In the genomic region with DNA sequence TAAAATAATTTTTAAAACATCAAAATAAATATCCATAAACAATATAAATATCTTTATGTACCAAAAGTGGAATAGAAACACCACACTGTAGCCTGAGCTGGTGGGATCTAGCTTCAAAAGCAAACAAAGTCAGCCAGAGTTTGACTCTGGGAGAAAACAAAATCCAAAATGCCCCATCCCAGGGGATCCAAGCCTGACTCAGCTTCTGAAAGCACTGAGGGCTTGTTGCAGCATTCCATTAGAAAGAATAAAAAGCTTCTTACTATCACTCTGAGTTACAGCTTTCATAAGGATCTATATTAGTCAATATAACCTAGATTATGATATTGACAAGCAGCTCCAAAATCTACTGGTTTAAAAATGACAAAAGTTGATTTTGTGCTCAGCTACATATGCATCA, we compare ENCODE assay signal across 15 cellular contexts.
"Had no signal": no experiment of that assay in that cellular context is flagged by ENCODE, and none has a peak within 500 bp of the region (broad histone marks: within the 10 kb centered on the region; RNA-seq: fewer than 3 reads in every experiment).

No MANE protein-coding gene starts in this region.

- H3K9me3 ChIP-seq: heart right ventricle, testis, upper lobe of left lung had no signal

- ATAC-seq: activated CD4-positive, alpha-beta T cell treated with anti-CD3 and anti-CD28 coated beads for 36 hours; heart right ventricle; stimulated activated naive CD8-positive, alpha-beta T cell treated with anti-CD3 and anti-CD28 coated beads, Interleukin-15, amount 100 ng/mL, for 72 hours; T-helper 17 cell had no signal

- DNase-seq: activated CD4-positive, alpha-beta memory T cell treated with anti-CD3 and anti-CD28 coated beads for 36 hours; activated CD4-positive, alpha-beta T cell treated with anti-CD3 and anti-CD28 coated beads for 36 hours; activated T-cell treated with anti-CD3 and anti-CD28 coated beads for 4 hours; amniotic stem cell; endodermal cell; heart right ventricle; nucleus accumbens; stimulated activated CD4-positive, alpha-beta T cell treated with anti-CD3 and anti-CD28 coated beads, Interleukin-15, amount 100 ng/mL, for 24 hours; stimulated activated CD4-positive, alpha-beta T cell treated with anti-CD3 and anti-CD28 coated beads, Interleukin-2, amount 100 ng/mL, for 48 hours; stimulated activated naive CD8-positive, alpha-beta T cell treated with anti-CD3 and anti-CD28 coated beads, Interleukin-15, amount 100 ng/mL, for 72 hours; T-helper 17 cell; testis; upper lobe of left lung had no signal

- H3K36me3 ChIP-seq: heart right ventricle, upper lobe of left lung had no signal

- H3K4me1 ChIP-seq: heart right ventricle, upper lobe of left lung had no signal

- H3K4me3 ChIP-seq: heart right ventricle, skin epidermis, testis, upper lobe of left lung had no signal

- H3K27me3 ChIP-seq: heart right ventricle, testis, upper lobe of left lung had no signal

- H3K27ac ChIP-seq: epithelial cell of prostate, heart right ventricle, upper lobe of left lung had no signal
